2 cellular contexts compared by ENCODE assay signal in the genomic region with DNA sequence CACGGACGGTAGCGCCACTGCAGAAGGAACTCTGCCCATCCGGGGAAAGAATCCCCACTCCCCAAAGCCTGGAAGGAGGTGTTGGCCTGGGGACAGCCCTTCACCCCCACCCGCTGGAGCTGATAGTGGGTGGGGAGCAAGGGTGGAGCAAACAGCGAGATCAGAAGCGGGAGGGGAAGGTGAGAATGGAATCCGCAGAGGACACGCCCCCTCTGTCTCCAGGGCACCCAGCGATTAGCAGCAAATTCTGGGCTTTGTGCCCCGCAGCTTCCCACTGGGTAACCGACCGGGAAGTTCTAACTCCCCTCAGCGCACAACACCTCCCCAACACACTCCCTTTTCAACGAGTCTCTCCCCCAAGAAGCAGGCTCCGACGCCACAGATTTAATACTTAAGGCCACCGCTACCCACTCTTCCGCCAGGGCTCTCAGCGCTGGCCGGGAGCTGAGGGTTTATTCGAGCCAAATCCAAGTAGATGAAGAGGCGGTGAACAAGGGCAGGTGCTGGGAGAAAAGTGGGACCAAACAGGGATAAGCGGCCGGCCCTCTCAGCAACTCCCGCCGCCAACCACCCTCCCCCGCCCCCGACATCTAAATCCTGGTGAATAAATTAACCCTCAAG.
TF ChIP-seq lines count a peak whose summit lies in the region.

No MANE protein-coding gene starts in this region.

TF ChIP-seq in HEK293T, 16 proteins besides CTCF, POLR2A, EP300 and RAD21:
- TF ChIP-seq ELF4 (IDR thresholded peaks at IDR 0.05) (no peak), NFRKB (IDR thresholded peaks at IDR 0.05) (no peak), TARDBP (IDR thresholded peaks at IDR 0.05) (no peak), L3MBTL2 (conservative IDR thresholded peaks at IDR 0.05) (no peak), SP1 (IDR thresholded peaks at IDR 0.05) (no peak), FOXK2 (IDR thresholded peaks at IDR 0.05) (no peak), FOXA1 (IDR thresholded peaks at IDR 0.05) (no peak), FOXM1 (IDR thresholded peaks at IDR 0.05; ENCODE audit: borderline replicate concordance) (no peak)

TF ChIP-seq in H1, 55 proteins besides CTCF, POLR2A, EP300 and RAD21:
- TF ChIP-seq CHD2 (IDR thresholded peaks at IDR 0.05; ENCODE audit: low read length): no peak
- 0 out of 4 replicates have a peak, but pooled peaks of 1 of the 2 experiments have one; percentile 13 for TF ChIP-seq HDAC2 (IDR thresholded peaks at IDR 0.05; ENCODE audit: borderline replicate concordance in 1 of 2, low read depth in 2 of 2, low read length in 2 of 2)
- TF ChIP-seq TEAD4 (IDR thresholded peaks at IDR 0.05; ENCODE audit: low read depth, low read length): no peak
- TF ChIP-seq, protein P1, sequence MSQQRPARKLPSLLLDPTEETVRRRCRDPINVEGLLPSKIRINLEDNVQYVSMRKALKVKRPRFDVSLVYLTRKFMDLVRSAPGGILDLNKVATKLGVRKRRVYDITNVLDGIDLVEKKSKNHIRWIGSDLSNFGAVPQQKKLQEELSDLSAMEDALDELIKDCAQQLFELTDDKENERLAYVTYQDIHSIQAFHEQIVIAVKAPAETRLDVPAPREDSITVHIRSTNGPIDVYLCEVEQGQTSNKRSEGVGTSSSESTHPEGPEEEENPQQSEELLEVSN (IDR thresholded peaks at IDR 0.05): no peak
- no peak for TF ChIP-seq NANOG (IDR thresholded peaks at IDR 0.05; ENCODE audit: insufficient read depth, low read depth, low read length, poor library complexity, severe bottlenecking)
- TF ChIP-seq SIN3A (conservative IDR thresholded peaks at IDR 0.05 in 1 of 2, IDR thresholded peaks at IDR 0.05 in 1 of 2; ENCODE audit: low read depth in 1 of 2, low read length in 2 of 2): 0 out of 4 replicates have a peak, but pooled peaks of 1 of the 2 experiments have one; percentile 54
- TF ChIP-seq TAF7 (optimal IDR thresholded peaks at IDR 0.05; ENCODE audit: borderline replicate concordance, low read depth, low read length): peak; percentile 25
TF ChIP-seq in H1: peak in this region for 3.
